1 cellular context compared by ENCODE assay signal in genomic region chr14:96682401-96682800, GRCh38.
TF ChIP-seq lines count a peak whose summit lies in the region.

No MANE protein-coding gene starts in this region.

TF ChIP-seq in IMR-90, 13 proteins besides CTCF, POLR2A, EP300 and RAD21 (continued from another document):
- TF ChIP-seq USF2 (IDR thresholded peaks at IDR 0.05; ENCODE audit: low read depth, low read length) (no peak), MAFK (IDR thresholded peaks at IDR 0.05; ENCODE audit: low read depth, low read length) (no peak), CEBPB (IDR thresholded peaks at IDR 0.05; ENCODE audit: low read depth, low read length) (no peak), RFX5 (IDR thresholded peaks at IDR 0.05; ENCODE audit: low read depth, low read length) (no peak), RCOR1 (IDR thresholded peaks at IDR 0.05; ENCODE audit: insufficient replicate concordance, low read length) (no peak), CHD1 (IDR thresholded peaks at IDR 0.05; ENCODE audit: low read depth, low read length) (no peak)
